ENCODE assay signal across 1 cellular context in genomic region chr16:47905771-47906170, GRCh38.
TF ChIP-seq lines count a peak whose summit lies in the region.

No MANE protein-coding gene starts in this region.

TF ChIP-seq in H1, 55 proteins besides CTCF, POLR2A, EP300 and RAD21:
- no peak for TF ChIP-seq CBX5 (IDR thresholded peaks at IDR 0.05; ENCODE audit: low read depth, low read length)
